32 cellular contexts compared by ENCODE assay signal in genomic region chr6:133206942-133207341, GRCh38. TPM values are rescaled to one million over a fixed set of nuclear protein-coding genes. Genes with fewer than 3 reads are reported as not detected.
"Had no signal": no experiment of that assay in that cellular context is flagged by ENCODE, and none has a peak within 500 bp of the region (broad histone marks: within the 10 kb centered on the region; RNA-seq: fewer than 3 reads in every experiment).

No MANE protein-coding gene starts in this region.

- H3K4me3 ChIP-seq: ascending aorta, breast epithelium, cardiac muscle cell, coronary artery, dorsolateral prefrontal cortex had no signal

- H3K27me3 Mint-ChIP-seq: activated CD4-positive, alpha-beta memory T cell treated with anti-CD3 and anti-CD28 coated beads, Interleukin-2, amount 10 ng/mL, durations not matched to agents 7 days and 5 days; activated CD4-positive, alpha-beta T cell treated with anti-CD3 and anti-CD28 coated beads for 36 hours; activated CD4-positive, alpha-beta T cell treated with anti-CD3 and anti-CD28 coated beads, Interleukin-2, amount 10 ng/mL, durations not matched to agents 24 days and 14 days; activated naive CD4-positive, alpha-beta T cell treated with anti-CD3 and anti-CD28 coated beads, Interleukin-2, amount 10 ng/mL, durations not matched to agents 7 days and 5 days; activated naive CD8-positive, alpha-beta T cell treated with anti-CD3 and anti-CD28 coated beads, Interleukin-2, amount 10 ng/mL, durations not matched to agents 7 days and 5 days; activated T-cell treated with anti-CD3 and anti-CD28 coated beads, Interleukin-2, amount 50 U/mL, for 24 hours; brain; dendritic cell treated with granulocyte-macrophage colony-stimulating factor and Interleukin-4, amounts not matched to agents 40 ng/mL and 50 ng/mL, for 4 days had no signal

- H3K4me1 Mint-ChIP-seq: activated CD4-positive, alpha-beta memory T cell treated with anti-CD3 and anti-CD28 coated beads, Interleukin-2, amount 10 ng/mL, durations not matched to agents 7 days and 5 days; activated CD4-positive, alpha-beta T cell treated with anti-CD3 and anti-CD28 coated beads for 36 hours; activated CD4-positive, alpha-beta T cell treated with anti-CD3 and anti-CD28 coated beads, Interleukin-2, amount 10 ng/mL, durations not matched to agents 24 days and 14 days; activated naive CD4-positive, alpha-beta T cell treated with anti-CD3 and anti-CD28 coated beads, Interleukin-2, amount 10 ng/mL, durations not matched to agents 7 days and 5 days; activated naive CD8-positive, alpha-beta T cell treated with anti-CD3 and anti-CD28 coated beads, Interleukin-2, amount 10 ng/mL, durations not matched to agents 7 days and 5 days; endodermal cell had no signal

- DNase-seq: activated CD4-positive, alpha-beta memory T cell treated with anti-CD3 and anti-CD28 coated beads, Interleukin-2, amount 10 ng/mL, durations not matched to agents 7 days and 5 days; activated CD4-positive, alpha-beta T cell treated with anti-CD3 and anti-CD28 coated beads for 36 hours; activated CD4-positive, alpha-beta T cell treated with anti-CD3 and anti-CD28 coated beads, Interleukin-2, amount 10 ng/mL, durations not matched to agents 24 days and 14 days; activated CD4-positive, alpha-beta T cell treated with anti-CD3 and anti-CD28 coated beads, Interleukin-2, amount 50 U/mL, for 4 hours; activated CD4-positive, CD25-positive, alpha-beta regulatory T cell; activated CD4-positive, CD25-positive, alpha-beta regulatory T cell treated with anti-CD3 and anti-CD28 coated beads, Interleukin-2, amount 50 U/mL, for 72 hours; activated CD8-positive, alpha-beta memory T cell treated with anti-CD3 and anti-CD28 coated beads, Interleukin-2, amount 50 U/mL, for 48 hours; activated gamma-delta T cell; activated naive CD4-positive, alpha-beta T cell; activated naive CD4-positive, alpha-beta T cell treated with anti-CD3 and anti-CD28 coated beads, Interleukin-2, amount 10 ng/mL, durations not matched to agents 7 days and 5 days; activated naive CD8-positive, alpha-beta T cell treated with anti-CD3 and anti-CD28 coated beads, Interleukin-2, amount 10 ng/mL, durations not matched to agents 7 days and 5 days; activated T-cell treated with anti-CD3 and anti-CD28 coated beads for 4 hours; activated T-cell treated with anti-CD3 and anti-CD28 coated beads, Interleukin-2, amount 50 U/mL, for 24 hours; activated T-cell treated with anti-CD3 and anti-CD28 coated beads, Interleukin-2, amount 50 U/mL, for 72 hours; central memory CD4-positive, alpha-beta T cell; cerebellar nuclear complex; dorsolateral prefrontal cortex; effector memory CD4-positive, alpha-beta T cell; endodermal cell; foreskin fibroblast; head of caudate nucleus; T-helper 2 cell had no signal

- H3K36me3 Mint-ChIP-seq: activated naive CD4-positive, alpha-beta T cell treated with anti-CD3 and anti-CD28 coated beads, Interleukin-2, amount 10 ng/mL, durations not matched to agents 7 days and 5 days; activated naive CD8-positive, alpha-beta T cell treated with anti-CD3 and anti-CD28 coated beads, Interleukin-2, amount 10 ng/mL, durations not matched to agents 7 days and 5 days; brain had no signal

- H3K27ac ChIP-seq: ascending aorta, breast epithelium, cardiac muscle cell, coronary artery, dorsolateral prefrontal cortex had no signal

- ATAC-seq: activated CD4-positive, alpha-beta T cell treated with anti-CD3 and anti-CD28 coated beads for 36 hours; activated naive CD4-positive, alpha-beta T cell treated with anti-CD3 and anti-CD28 coated beads, Interleukin-2, amount 50 U/mL, for 72 hours; activated T-cell treated with anti-CD3 and anti-CD28 coated beads, Interleukin-2, amount 50 U/mL, for 72 hours; esophagus mucosa had no signal

- H3K27me3 ChIP-seq: ascending aorta, breast epithelium, cardiac muscle cell had no signal

- H3K4me1 ChIP-seq: ascending aorta, breast epithelium had no signal

- H3K9me3 Mint-ChIP-seq: activated CD4-positive, alpha-beta T cell treated with anti-CD3 and anti-CD28 coated beads, Interleukin-2, amount 10 ng/mL, durations not matched to agents 24 days and 14 days; activated naive CD8-positive, alpha-beta T cell treated with anti-CD3 and anti-CD28 coated beads, Interleukin-2, amount 10 ng/mL, durations not matched to agents 7 days and 5 days; activated T-cell treated with anti-CD3 and anti-CD28 coated beads, Interleukin-2, amount 50 U/mL, for 24 hours had no signal

- H3K9me3 ChIP-seq: ascending aorta had no signal

- H3K27ac Mint-ChIP-seq: activated CD4-positive, alpha-beta memory T cell treated with anti-CD3 and anti-CD28 coated beads, Interleukin-2, amount 10 ng/mL, durations not matched to agents 7 days and 5 days; activated CD4-positive, alpha-beta T cell treated with anti-CD3 and anti-CD28 coated beads for 36 hours; activated CD4-positive, alpha-beta T cell treated with anti-CD3 and anti-CD28 coated beads, Interleukin-2, amount 10 ng/mL, durations not matched to agents 24 days and 14 days; activated naive CD4-positive, alpha-beta T cell treated with anti-CD3 and anti-CD28 coated beads, Interleukin-2, amount 10 ng/mL, durations not matched to agents 7 days and 5 days; activated naive CD4-positive, alpha-beta T cell treated with anti-CD3 and anti-CD28 coated beads, Interleukin-2, amount 50 U/mL, for 72 hours; activated naive CD8-positive, alpha-beta T cell treated with anti-CD3 and anti-CD28 coated beads, Interleukin-2, amount 10 ng/mL, durations not matched to agents 7 days and 5 days; activated T-cell treated with anti-CD3 and anti-CD28 coated beads, Interleukin-2, amount 50 U/mL, for 24 hours; brain; dendritic cell treated with granulocyte-macrophage colony-stimulating factor and Interleukin-4, amounts not matched to agents 40 ng/mL and 50 ng/mL, for 4 days; endodermal cell had no signal

- H3K4me3 Mint-ChIP-seq: activated CD4-positive, alpha-beta memory T cell treated with anti-CD3 and anti-CD28 coated beads, Interleukin-2, amount 10 ng/mL, durations not matched to agents 7 days and 5 days; activated CD4-positive, alpha-beta T cell treated with anti-CD3 and anti-CD28 coated beads for 36 hours; activated CD4-positive, alpha-beta T cell treated with anti-CD3 and anti-CD28 coated beads, Interleukin-2, amount 10 ng/mL, durations not matched to agents 24 days and 14 days; activated naive CD4-positive, alpha-beta T cell treated with anti-CD3 and anti-CD28 coated beads, Interleukin-2, amount 10 ng/mL, durations not matched to agents 7 days and 5 days; activated naive CD8-positive, alpha-beta T cell treated with anti-CD3 and anti-CD28 coated beads, Interleukin-2, amount 10 ng/mL, durations not matched to agents 7 days and 5 days; activated T-cell treated with anti-CD3 and anti-CD28 coated beads, Interleukin-2, amount 50 U/mL, for 24 hours; activated T-cell treated with anti-CD3 and anti-CD28 coated beads, Interleukin-2, amount 50 U/mL, for 72 hours; brain; dendritic cell treated with granulocyte-macrophage colony-stimulating factor and Interleukin-4, amounts not matched to agents 40 ng/mL and 50 ng/mL, for 4 days; endodermal cell had no signal

- H3K36me3 ChIP-seq: ascending aorta, breast epithelium, cardiac muscle cell had no signal

RNA-seq across cellular contexts. Expression of gene EYA4, which starts 34.2 kb away (rescaled TPM):
- total RNA-seq: activated CD4-positive, alpha-beta memory T cell treated with anti-CD3 and anti-CD28 coated beads, Interleukin-2, amount 10 ng/mL, durations not matched to agents 7 days and 5 days; activated CD4-positive, alpha-beta T cell treated with anti-CD3 and anti-CD28 coated beads for 36 hours; activated CD4-positive, alpha-beta T cell treated with anti-CD3 and anti-CD28 coated beads, Interleukin-2, amount 10 ng/mL, durations not matched to agents 24 days and 14 days; activated naive CD4-positive, alpha-beta T cell treated with anti-CD3 and anti-CD28 coated beads, Interleukin-2, amount 50 U/mL, for 72 hours; activated naive CD8-positive, alpha-beta T cell treated with anti-CD3 and anti-CD28 coated beads, Interleukin-2, amount 10 ng/mL, durations not matched to agents 7 days and 5 days; activated T-cell treated with anti-CD3 and anti-CD28 coated beads, Interleukin-2, amount 50 U/mL, for 72 hours; epithelial cell of proximal tubule; T-helper 1 cell treated with Interleukin-12 subunit alpha and Interleukin-12 subunit beta and Interleukin-4 antibody, amounts not matched to agents 30 ng/mL and 1 ng/mL, for 36 hours had no signal
